ENCODE assay signal across 15 cellular contexts in genomic region chr22:44538071-44538470, GRCh38. TPM values are rescaled to one million over a fixed set of nuclear protein-coding genes. Genes with fewer than 3 reads are reported as not detected.
A peak's percentile ranks its signal among the peaks of the same experiment; 100 is the strongest.
DNase-seq lines count a peak whose midpoint lies in the region; ATAC-seq and TF ChIP-seq lines count a peak whose summit lies in the region.
"Had no signal": no experiment of that assay in that cellular context is flagged by ENCODE, and none has a peak within 500 bp of the region (broad histone marks: within the 10 kb centered on the region; RNA-seq: fewer than 3 reads in every experiment).

No MANE protein-coding gene starts in this region.

- DNase-seq in EH (ENCODE audit: low read depth) = peak; percentile 68
- peak; percentile 17 for DNase-seq in NB4 (ENCODE audit: low read depth)
- peak; percentile 31 for DNase-seq in amniotic epithelial cell (ENCODE audit: low read depth)
- no peak for DNase-seq in neuronal stem cell (ENCODE audit: low spot score)
- no peak for DNase-seq in HFFc6
- no peak for DNase-seq in NCI-H128 (lab: John Stamatoyannopoulos, UW; ENCODE audit: unreplicated experiment)
- DNase-seq: activated naive CD4-positive, alpha-beta T cell treated with anti-CD3 and anti-CD28 coated beads, Interleukin-2, amount 10 ng/mL, durations not matched to agents 7 days and 5 days; CD4-positive, alpha-beta memory T cell; NCI-H187; right cardiac atrium; stimulated activated naive CD4-positive, alpha-beta T cell had no signal

- H2BK15ac ChIP-seq in neuronal stem cell (ENCODE audit: low read length) = no peak overlapping the region

- H3K4me3 ChIP-seq in NB4 (ENCODE audit: low read depth, low read length) (no peak overlapping the region), neuronal stem cell (ENCODE audit: low read length in 2 of 2) (no peak overlapping the region)

- peak overlapping the region; percentile 11 for H2AK5ac ChIP-seq in neuronal stem cell (ENCODE audit: low read depth, low read length)

- no peak overlapping the region for H3K4me3 Mint-ChIP-seq in HFFc6
- H3K4me3 Mint-ChIP-seq: activated naive CD4-positive, alpha-beta T cell treated with anti-CD3 and anti-CD28 coated beads, Interleukin-2, amount 10 ng/mL, durations not matched to agents 7 days and 5 days; CD4-positive, alpha-beta memory T cell; central memory CD8-positive, alpha-beta T cell; IgD-negative memory B cell; nephron had no signal

- no peaks in the 10 kb centered on the region for H3K36me3 ChIP-seq in neuronal stem cell (replicated peaks in 1 of 2; ENCODE audit: control insufficient read depth in 2 of 2, insufficient read depth in 2 of 2, low read length in 2 of 2)

- no peaks in the 10 kb centered on the region for H3K79me1 ChIP-seq in neuronal stem cell (ENCODE audit: low read depth, low read length)

- ATAC-seq in GM21619 (IDR thresholded peaks at IDR 0.05; ENCODE audit: unreplicated experiment) = no peak
- ATAC-seq: right cardiac atrium had no signal

- H3K9ac ChIP-seq in neuronal stem cell (ENCODE audit: low read depth, low read length, poor library complexity) = no peak overlapping the region

- no peaks in the 10 kb centered on the region for H3K9me3 Mint-ChIP-seq in HFFc6
- H3K9me3 Mint-ChIP-seq: activated naive CD4-positive, alpha-beta T cell treated with anti-CD3 and anti-CD28 coated beads, Interleukin-2, amount 10 ng/mL, durations not matched to agents 7 days and 5 days; CD4-positive, alpha-beta memory T cell; central memory CD8-positive, alpha-beta T cell; IgD-negative memory B cell; nephron had no signal

- TF ChIP-seq CTCF in NB4 (IDR thresholded peaks at IDR 0.05; ENCODE audit: low read depth, low read length) = no peak
- no peak for TF ChIP-seq CTCF in HFFc6 (IDR thresholded peaks at IDR 0.05)

- H3K27ac Mint-ChIP-seq in HFFc6 = no peak overlapping the region
- H3K27ac Mint-ChIP-seq: activated naive CD4-positive, alpha-beta T cell treated with anti-CD3 and anti-CD28 coated beads, Interleukin-2, amount 10 ng/mL, durations not matched to agents 7 days and 5 days; CD4-positive, alpha-beta memory T cell; IgD-negative memory B cell; nephron had no signal

- H2BK12ac ChIP-seq in neuronal stem cell (ENCODE audit: low read length) = no peak overlapping the region

- TF ChIP-seq POLR2A in NB4 (IDR thresholded peaks at IDR 0.05; ENCODE audit: extremely low read depth, insufficient read length) = no peak

- no peak overlapping the region for H4K8ac ChIP-seq in neuronal stem cell (ENCODE audit: low read depth, low read length)

- peaks cover 0 to 3% of the 10 kb centered on the region in 2 donors for H3K9me3 ChIP-seq in neuronal stem cell (replicated peaks in 1 of 2; ENCODE audit: control insufficient read depth in 2 of 2, insufficient read depth in 1 of 2, low read depth in 1 of 2, low read length in 2 of 2)

- no CpG with 5 or more reads among the region's 16 CpGs for WGBS in neuronal stem cell (ENCODE audit: extremely low coverage in 2 of 2, insufficient read length in 2 of 2, insufficient replicate concordance in 1 of 2), 2 donors

- peaks cover 0 to 29% (median 0%) of the 10 kb centered on the region in 3 experiments for H3K27me3 ChIP-seq in neuronal stem cell (ENCODE audit: control insufficient read depth in 3 of 3, insufficient read depth in 3 of 3, low read depth in 1 of 3, low read length in 3 of 3)

- H3K4me2 ChIP-seq in neuronal stem cell (ENCODE audit: insufficient read depth, low read length, poor library complexity, severe bottlenecking) = no peak overlapping the region

- no peak overlapping the region for H3K4ac ChIP-seq in neuronal stem cell (ENCODE audit: low read length)

- no peak overlapping the region for H3K14ac ChIP-seq in neuronal stem cell (ENCODE audit: low read length)

- H2BK5ac ChIP-seq in neuronal stem cell (ENCODE audit: low read length) = no peak overlapping the region

- H2BK120ac ChIP-seq in neuronal stem cell (ENCODE audit: low read depth, low read length) = no peak overlapping the region

- H3K36me3 Mint-ChIP-seq in HFFc6 (ENCODE audit: low read depth) = no peaks in the 10 kb centered on the region
- H3K36me3 Mint-ChIP-seq: activated naive CD4-positive, alpha-beta T cell treated with anti-CD3 and anti-CD28 coated beads, Interleukin-2, amount 10 ng/mL, durations not matched to agents 7 days and 5 days; CD4-positive, alpha-beta memory T cell; IgD-negative memory B cell had no signal

- peaks cover 6% of the 10 kb centered on the region; the same call in 1 of the 2 replicates for H3K4me1 Mint-ChIP-seq in HFFc6 (ENCODE audit: low read depth)
- H3K4me1 Mint-ChIP-seq: activated naive CD4-positive, alpha-beta T cell treated with anti-CD3 and anti-CD28 coated beads, Interleukin-2, amount 10 ng/mL, durations not matched to agents 7 days and 5 days had no signal

- peaks cover 43% of the 10 kb centered on the region for H3K27me3 Mint-ChIP-seq in HFFc6 (ENCODE audit: insufficient read depth)

- H3K27ac ChIP-seq in neuronal stem cell (replicated peaks; ENCODE audit: low read length) = no peak overlapping the region

- H3K4me1 ChIP-seq in neuronal stem cell (ENCODE audit: control insufficient read depth in 2 of 2, insufficient read depth in 1 of 2, low read depth in 1 of 2, low read length in 2 of 2) = no peaks in the 10 kb centered on the region

- H2AFZ ChIP-seq in neuronal stem cell (ENCODE audit: low read length) = no peak overlapping the region

- no peak overlapping the region for H3K18ac ChIP-seq in neuronal stem cell (ENCODE audit: low read length)

- no peak overlapping the region for H3K23ac ChIP-seq in neuronal stem cell (ENCODE audit: low read depth, low read length, poor library complexity)

- no peak overlapping the region for H4K91ac ChIP-seq in neuronal stem cell (ENCODE audit: low read depth, low read length, poor library complexity)

RNA-seq across cellular contexts. Expression of gene RTL6, which starts 40.0 kb away (rescaled TPM):
- 19.8 TPM for polyA plus RNA-seq in neuronal stem cell (2013, experiment 1 of 2)
- 20.4 TPM for polyA plus RNA-seq in neuronal stem cell (2013, experiment 2 of 2)
- 10 to 100 TPM; 15.3 to 22.3 (median 16.9) TPM for total RNA-seq in HFFc6 (2021; fragmentation: NEBNext Ultra II Directional; extraction: Animal tissue kit (Norgen Biotek cat#: 25700))

Comparison
In these comparisons a context has a peak if more than half of its experiments do, and no peak if none do; other contexts are left out.
1. DNase-seq: peak in EH (single experiment), NB4 (single experiment) and amniotic epithelial cell (single experiment); none in neuronal stem cell (single experiment), HFFc6 (single experiment) and NCI-H128 (single experiment).